Comparison of ENCODE assay signal across 21 cellular contexts in genomic region chr6:73058736-73059135, GRCh38.
DNase-seq lines count a peak whose midpoint lies in the region; ATAC-seq and TF ChIP-seq lines count a peak whose summit lies in the region.
"Had no signal": no experiment of that assay in that cellular context is flagged by ENCODE, and none has a peak within 500 bp of the region (broad histone marks: within the 10 kb centered on the region; RNA-seq: fewer than 3 reads in every experiment).

No MANE protein-coding gene starts in this region.

- H3K4me3 ChIP-seq in astrocyte of the spinal cord (ENCODE audit: low read depth, low read length): no peak overlapping the region

- ATAC-seq in HG02763 (IDR thresholded peaks at IDR 0.05; ENCODE audit: unreplicated experiment): no peak
- ATAC-seq: CD8-positive, alpha-beta T cell; HCT116; Right ventricle myocardium inferior had no signal

- peak overlapping the region; percentile 66 for H3K27ac Mint-ChIP-seq in nephron progenitor cell
- H3K27ac Mint-ChIP-seq: CD8-positive, alpha-beta T cell had no signal

- H3K27me3 Mint-ChIP-seq in nephron progenitor cell (ENCODE audit: low read depth, poor library complexity): peaks cover 3% of the 10 kb centered on the region

- H3K4me3 Mint-ChIP-seq in nephron progenitor cell: no peak overlapping the region
- H3K4me3 Mint-ChIP-seq: CD8-positive, alpha-beta T cell had no signal

- TF ChIP-seq CTCF in astrocyte of the spinal cord (IDR thresholded peaks at IDR 0.05; ENCODE audit: low read depth, low read length) (no peak), nephron progenitor cell (IDR thresholded peaks at IDR 0.05) (no peak)

- DNase-seq in EL: peak; percentile 77
- peak; percentile 12 for DNase-seq in NCI-H226
- DNase-seq in astrocyte of the spinal cord (ENCODE audit: low read depth, low spot score): peak; percentile 52
- DNase-seq in nephron progenitor cell: no peak
- no peak for DNase-seq in NOMO-1 treated with DMSO at 0.1 percent for 48 hours (lab: John Stamatoyannopoulos, UW; ENCODE audit: unreplicated experiment)
- DNase-seq in activated effector memory CD4-positive, alpha-beta T cell treated with Interleukin-2 at 50 U/mL for 16 hours: no peak
- DNase-seq: C1 segment of cervical spinal cord; CD8-positive, alpha-beta T cell; DND-41; GF-D8; KBM-7; NCI-H1092 treated with DMSO at 0.1 percent for 48 hours; NCI-H1436 treated with DMSO at 0.1 percent for 48 hours; NCI-H2029; NCI-H524 treated with DMSO at 0.1 percent for 48 hours; NCI-H82; OCI-M1; SW 1271 had no signal

- peaks cover 6% of the 10 kb centered on the region for H3K36me3 Mint-ChIP-seq in nephron progenitor cell (ENCODE audit: low read depth)
- H3K36me3 Mint-ChIP-seq: CD8-positive, alpha-beta T cell had no signal

- in situ Hi-C loops in astrocyte of the spinal cord (cut with HindIII; ENCODE audit: low sequenced_read_pairs): no loop called here

- peaks cover 6% of the 10 kb centered on the region for H3K4me1 Mint-ChIP-seq in nephron progenitor cell

- peaks cover 4% of the 10 kb centered on the region for H3K9me3 Mint-ChIP-seq in nephron progenitor cell

Comparison
In these comparisons a context has a peak if more than half of its experiments do, and no peak if none do; other contexts are left out.
1. DNase-seq: peak in EL (single experiment), NCI-H226 (single experiment) and astrocyte of the spinal cord (single experiment); none in nephron progenitor cell (single experiment), NOMO-1 treated with DMSO at 0.1 percent for 48 hours (single experiment) and activated effector memory CD4-positive, alpha-beta T cell treated with Interleukin-2 at 50 U/mL for 16 hours (single experiment).